Comparison of ENCODE assay signal across 20 cellular contexts in genomic region chr11:66111158-66111557, GRCh38. TPM values are rescaled to one million over a fixed set of nuclear protein-coding genes. Genes with fewer than 3 reads are reported as not detected.
DNase-seq lines count a peak whose midpoint lies in the region; ATAC-seq and TF ChIP-seq lines count a peak whose summit lies in the region.
"Had no signal": no experiment of that assay in that cellular context is flagged by ENCODE, and none has a peak within 500 bp of the region (broad histone marks: within the 10 kb centered on the region; RNA-seq: fewer than 3 reads in every experiment).

No MANE protein-coding gene starts in this region.

- no peaks in the 10 kb centered on the region for H3K36me3 ChIP-seq in Karpas-422 (ENCODE audit: insufficient read depth, low read length)
- H3K36me3 ChIP-seq: colonic mucosa, ovary, SJCRH30 had no signal

- no peaks in the 10 kb centered on the region for H3K9me3 ChIP-seq in Karpas-422 (ENCODE audit: low read length)
- H3K9me3 ChIP-seq: ascending aorta, colonic mucosa, ovary, SJCRH30 had no signal

- H3K4me3 Mint-ChIP-seq in natural killer cell treated with Interleukin-12 subunit alpha and Interleukin-12 subunit beta and Interleukin-15 and Interleukin-18, amount 100 ng/mL, for 72 hours, result no peak overlapping the region
- no peak overlapping the region for H3K4me3 Mint-ChIP-seq in natural killer cell
- H3K4me3 Mint-ChIP-seq in central memory CD8-positive, alpha-beta T cell, result no peak overlapping the region

- no peak overlapping the region for H3K9ac ChIP-seq in Karpas-422 (ENCODE audit: low read length)

- no peaks in the 10 kb centered on the region for H4K20me1 ChIP-seq in Karpas-422 (ENCODE audit: insufficient read depth, low read depth, low read length)

- no peak for DNase-seq in natural killer cell treated with Interleukin-12 subunit alpha and Interleukin-12 subunit beta and Interleukin-15 and Interleukin-18, amount 100 ng/mL, for 72 hours (ENCODE audit: low spot score)
- DNase-seq in natural killer cell (no peak), Karpas-422 (no peak), T1000 (lab: John Stamatoyannopoulos, UW) (no peak), head of caudate nucleus (no peak)
- no peak for DNase-seq in central memory CD8-positive, alpha-beta T cell (ENCODE audit: low spot score in 2 of 2)
- no peak for DNase-seq in activated effector memory CD4-positive, alpha-beta T cell treated with anti-CD3 and anti-CD28 coated beads, Interleukin-2, amount 50 U/mL, for 16 hours
- DNase-seq: activated CD4-positive, alpha-beta T cell treated with anti-CD3 and anti-CD28 coated beads for 48 hours; activated T-cell treated with anti-CD3 and anti-CD28 coated beads, Interleukin-2, amount 50 U/mL, for 48 hours; colonic mucosa; foreskin keratinocyte; MV-4-11; NCI-H2081; NCI-H524 treated with DMSO at 0.1 percent for 48 hours; ovary; SJCRH30; stimulated activated CD4-positive, alpha-beta T cell treated with anti-CD3 and anti-CD28 coated beads, Interleukin-4, amount 100 ng/mL, for 1 hour had no signal

- H3K27ac Mint-ChIP-seq in natural killer cell treated with Interleukin-12 subunit alpha and Interleukin-12 subunit beta and Interleukin-15 and Interleukin-18, amount 100 ng/mL, for 72 hours, result peak overlapping the region; percentile 43 to 78
- peak overlapping the region in 1 of 2 donors; percentile 52 for H3K27ac Mint-ChIP-seq in natural killer cell
- peak overlapping the region; percentile 95 for H3K27ac Mint-ChIP-seq in central memory CD8-positive, alpha-beta T cell (ENCODE audit: low read depth)

- H3K4me1 ChIP-seq in Karpas-422 (ENCODE audit: low read length), result peaks cover 95% of the 10 kb centered on the region

- peak overlapping the region; percentile 91 for H3K27ac ChIP-seq in Karpas-422 (ENCODE audit: low read length)
- H3K27ac ChIP-seq: ascending aorta, colonic mucosa, ovary, SJCRH30 had no signal

- H3K9me3 Mint-ChIP-seq in natural killer cell treated with Interleukin-12 subunit alpha and Interleukin-12 subunit beta and Interleukin-15 and Interleukin-18, amount 100 ng/mL, for 72 hours, result no peaks in the 10 kb centered on the region
- H3K9me3 Mint-ChIP-seq in natural killer cell, result peaks cover 0 to 2% of the 10 kb centered on the region in 2 donors
- no peaks in the 10 kb centered on the region for H3K9me3 Mint-ChIP-seq in central memory CD8-positive, alpha-beta T cell

- H3K36me3 Mint-ChIP-seq in natural killer cell treated with Interleukin-12 subunit alpha and Interleukin-12 subunit beta and Interleukin-15 and Interleukin-18, amount 100 ng/mL, for 72 hours, result no peaks in the 10 kb centered on the region
- no peaks in the 10 kb centered on the region for H3K36me3 Mint-ChIP-seq in natural killer cell
- peaks cover 11% of the 10 kb centered on the region for H3K36me3 Mint-ChIP-seq in central memory CD8-positive, alpha-beta T cell (ENCODE audit: insufficient read depth)

- no peaks in the 10 kb centered on the region for H3K27me3 ChIP-seq in Karpas-422 (ENCODE audit: low read length)
- H3K27me3 ChIP-seq: ascending aorta, colonic mucosa, foreskin keratinocyte, ovary, SJCRH30 had no signal

- H3K27me3 Mint-ChIP-seq in natural killer cell treated with Interleukin-12 subunit alpha and Interleukin-12 subunit beta and Interleukin-15 and Interleukin-18, amount 100 ng/mL, for 72 hours, result no peaks in the 10 kb centered on the region
- H3K27me3 Mint-ChIP-seq in natural killer cell (ENCODE audit: low read depth in 2 of 2), result no peaks in the 10 kb centered on the region
- H3K27me3 Mint-ChIP-seq in central memory CD8-positive, alpha-beta T cell, result no peaks in the 10 kb centered on the region

- peaks cover 97% of the 10 kb centered on the region for H3K79me2 ChIP-seq in Karpas-422 (ENCODE audit: low read length)

- no peak for ATAC-seq in natural killer cell treated with Interleukin-12 subunit alpha and Interleukin-12 subunit beta and Interleukin-15 and Interleukin-18, amount 100 ng/mL, for 72 hours
- ATAC-seq in natural killer cell (no peak), GM19452 (IDR thresholded peaks at IDR 0.05; ENCODE audit: unreplicated experiment) (no peak)
- ATAC-seq in central memory CD8-positive, alpha-beta T cell (replicated peaks; ENCODE audit: extremely low read depth, poor library complexity, severe bottlenecking), result no peak
- ATAC-seq: foreskin keratinocyte, left lobe of liver had no signal

- intact Hi-C loops in natural killer cell (cut with micrococcal nuclease), result no loop called here
- intact Hi-C loops in head of caudate nucleus (cut with DNase I), result no loop called here

- H3K4me3 ChIP-seq in Karpas-422 (ENCODE audit: low read length), result no peak overlapping the region
- H3K4me3 ChIP-seq: ascending aorta, colonic mucosa, ovary, SJCRH30 had no signal

- H3K9me2 ChIP-seq in Karpas-422 (replicated peaks; ENCODE audit: insufficient read depth, low read length), result no peaks in the 10 kb centered on the region

- H3K4me1 Mint-ChIP-seq in natural killer cell treated with Interleukin-12 subunit alpha and Interleukin-12 subunit beta and Interleukin-15 and Interleukin-18, amount 100 ng/mL, for 72 hours (ENCODE audit: low read depth in 2 of 2), result peaks cover 65 to 75% of the 10 kb centered on the region in 2 donors
- peaks cover 70 to 76% of the 10 kb centered on the region in 2 donors for H3K4me1 Mint-ChIP-seq in natural killer cell
- peaks cover 73% of the 10 kb centered on the region for H3K4me1 Mint-ChIP-seq in central memory CD8-positive, alpha-beta T cell

- no peak for TF ChIP-seq CTCF in natural killer cell (IDR thresholded peaks at IDR 0.05)

- no peak overlapping the region for H3K4me2 ChIP-seq in Karpas-422 (ENCODE audit: low read depth, low read length, poor library complexity, severe bottlenecking)

- H2AFZ ChIP-seq in Karpas-422 (ENCODE audit: low read length), result no peak overlapping the region

RNA-seq across cellular contexts. Expression of gene PACS1, which starts 41.1 kb away (rescaled TPM):
- 10 to 100 TPM; 64.3 to 73.3 TPM for total RNA-seq in natural killer cell treated with Interleukin-12 subunit alpha and Interleukin-12 subunit beta and Interleukin-15 and Interleukin-18, amount 100 ng/mL, for 72 hours
- 100 to 1,000 TPM; 176 to 204 (median 186) TPM for total RNA-seq in natural killer cell
- total RNA-seq in Karpas-422 (2014; rRNA removed; shearing (Covaris generic); ENCODE audit: low replicate concordance), result 60.5 and 81.1 TPM in 2 replicates

RNA-seq across cellular contexts. Expression of gene SF3B2, which starts 59.0 kb away (rescaled TPM):
- total RNA-seq in natural killer cell treated with Interleukin-12 subunit alpha and Interleukin-12 subunit beta and Interleukin-15 and Interleukin-18, amount 100 ng/mL, for 72 hours, result 100 to 1,000 TPM; 227 to 286 TPM
- total RNA-seq in natural killer cell, result 100 to 1,000 TPM; 249 to 269 (median 253) TPM
- 89.0 and 166 TPM in 2 replicates for total RNA-seq in Karpas-422 (2014; rRNA removed; shearing (Covaris generic); ENCODE audit: low replicate concordance)
